In genomic region chr16:28879841-28880588, GRCh38 we compare ENCODE assay signal across 8 cellular contexts. TPM values are rescaled to one million over a fixed set of nuclear protein-coding genes. Genes with fewer than 3 reads are reported as not detected.
A peak's percentile ranks its signal among the peaks of the same experiment; 100 is the strongest.
DNase-seq lines count a peak whose midpoint lies in the region; ATAC-seq and TF ChIP-seq lines count a peak whose summit lies in the region.

No MANE protein-coding gene starts in this region.

- no TSS peak for BruUV-seq in Caco-2 (replicated peaks; lab: Mats Ljungman, UMichigan)

- H3K4me3 ChIP-seq in Caco-2 (ENCODE audit: low read depth, low read length) (peak overlapping the region; percentile 63), NT2/D1 (ENCODE audit: insufficient read length, low read depth) (peak overlapping the region; percentile 92), mucosa of descending colon (peak overlapping the region; percentile 12)

- H3K9me3 ChIP-seq in Caco-2, result no peaks in the 10 kb centered on the region
- no peaks in the 10 kb centered on the region for H3K9me3 ChIP-seq in NT2/D1 (ENCODE audit: insufficient read depth, low read length)
- H3K9me3 ChIP-seq in mucosa of descending colon, result no peaks in the 10 kb centered on the region

- POLR2A ChIA-PET in Caco-2 (lab: Charles Lee), result interaction anchor here (0.6 to 2.1 kb wide), 3 partner anchors 17 to 71 kb away, joined by 3 to 6 read pairs (median 3); partner anchors contain the start of genes NFATC2IP, SH2B1 and TUFM

- ATAC-seq in GM21390 (IDR thresholded peaks at IDR 0.05; ENCODE audit: unreplicated experiment) (peak; percentile 85), mucosa of descending colon (peak; percentile 95)

- no peak for TF ChIP-seq CTCF in Caco-2 (IDR thresholded peaks at IDR 0.05; ENCODE audit: insufficient read depth in 1 of 2, low read depth in 1 of 2, low read length in 1 of 2, severe bottlenecking in 1 of 2, unreplicated experiment in 1 of 2)
- no peak for TF ChIP-seq CTCF in mucosa of descending colon (IDR thresholded peaks at IDR 0.05)

- H3K4me1 ChIP-seq in Caco-2 (peaks cover 5% of the 10 kb centered on the region; the same call in 1 of the 2 replicates), NT2/D1 (ENCODE audit: insufficient read depth, insufficient read length) (peaks cover 49% of the 10 kb centered on the region), mucosa of descending colon (ENCODE audit: low read depth) (peaks cover 12% of the 10 kb centered on the region)

- H3K36me3 ChIP-seq in Caco-2 (ENCODE audit: control insufficient read depth, insufficient read depth, low read length) (peaks cover 1% of the 10 kb centered on the region; the same call in 1 of the 2 replicates), NT2/D1 (ENCODE audit: insufficient read depth, insufficient read length, low read length) (peaks cover 15% of the 10 kb centered on the region), mucosa of descending colon (ENCODE audit: low read depth) (no peaks in the 10 kb centered on the region)

- no peaks in the 10 kb centered on the region for H3K27me3 Mint-ChIP-seq in Caco-2 (ENCODE audit: insufficient read depth, unreplicated experiment)

- peaks cover 26% of the 10 kb centered on the region for H3K36me3 Mint-ChIP-seq in Caco-2 (ENCODE audit: insufficient read depth, unreplicated experiment)

- peak; percentile 86 to 90 for DNase-seq in Caco-2
- DNase-seq in HuH-7 (ENCODE audit: low spot score), result peak; percentile 98
- DNase-seq in NT2/D1 (ENCODE audit: low read depth, low spot score), result peak; percentile 85
- peak; percentile 89 for DNase-seq in activated CD8-positive, alpha-beta memory T cell treated with anti-CD3 and anti-CD28 coated beads, Interleukin-2, amount 50 U/mL, for 4 hours
- DNase-seq in epidermal melanocyte (ENCODE audit: insufficient read length, low spot score), result peak; percentile 97
- peak; percentile 90 to 92 (median 91) for DNase-seq in mucosa of descending colon
- DNase-seq in stimulated activated CD8-positive, alpha-beta memory T cell treated with anti-CD3 and anti-CD28 coated beads, Interleukin-15, amount 100 ng/mL, for 48 hours (ENCODE audit: low read depth in 2 of 2), result peak; percentile 88 to 89

- H3K4me3 Mint-ChIP-seq in Caco-2 (ENCODE audit: unreplicated experiment), result peak overlapping the region; percentile 89

- no peaks in the 10 kb centered on the region for H3K9me3 Mint-ChIP-seq in Caco-2 (ENCODE audit: unreplicated experiment)

- H3K27me3 ChIP-seq in Caco-2 (replicated peaks; ENCODE audit: control insufficient read depth, insufficient read depth, low read length) (no peaks in the 10 kb centered on the region), NT2/D1 (ENCODE audit: insufficient read depth, insufficient read length) (peaks cover 9% of the 10 kb centered on the region)

- H3K9ac ChIP-seq in NT2/D1 (ENCODE audit: insufficient read length, low read depth), result peak overlapping the region; percentile 94

- CTCF ChIA-PET in Caco-2 (lab: Charles Lee), result interaction anchor here (1.4 to 2.0 kb wide), 2 partner anchors 17 to 65 kb away, joined by 3 to 6 read pairs; no protein-coding TSS in a partner anchor

- intact Hi-C loops in Caco-2 (cut with micrococcal nuclease; ENCODE audit: unreplicated experiment), result loop anchor here (1.0 to 2.0 kb wide), 3 partner anchors 17 to 65 kb away; partner anchors contain the start of genes SH2B1 and TUFM
- intact Hi-C loops in mucosa of descending colon (cut with DNase I, micrococcal nuclease), result no loop called here

- H3K4me1 Mint-ChIP-seq in Caco-2 (ENCODE audit: low read depth, unreplicated experiment), result no peaks in the 10 kb centered on the region

- H3K27ac Mint-ChIP-seq in Caco-2 (ENCODE audit: unreplicated experiment), result peak overlapping the region; percentile 80

RNA-seq across cellular contexts. Expression of gene ATP2A1, which starts 1.7 kb away (rescaled TPM):
- total RNA-seq in Caco-2 (2022) (2.3 and 2.6 TPM in 2 replicates), mucosa of descending colon (1 to 10 TPM in 2 of 3 donors, under 1 TPM in 1; 0.96 to 1.7 (median 1.6) TPM)

RNA-seq across cellular contexts. Expression of gene SH2B1, which starts 16.4 kb away (rescaled TPM):
- total RNA-seq in Caco-2 (2022), result 37.0 and 46.4 TPM in 2 replicates
- total RNA-seq in mucosa of descending colon, result 100 to 1,000 TPM in 1 of 3 donors, 10 to 100 TPM in 2; 83.5 to 107 (median 89.7) TPM

RNA-seq across cellular contexts. Expression of gene TUFM, which starts 33.9 kb away (rescaled TPM):
- total RNA-seq in Caco-2 (2022), result 207 and 234 TPM in 2 replicates
- 100 to 1,000 TPM; 182 to 248 (median 220) TPM for total RNA-seq in mucosa of descending colon

RNA-seq across cellular contexts. Expression of gene RABEP2, which starts 45.0 kb away (rescaled TPM):
- total RNA-seq in Caco-2 (2022) (22.9 and 24.2 TPM in 2 replicates), mucosa of descending colon (10 to 100 TPM; 35.1 to 43.2 (median 35.7) TPM)

RNA-seq across cellular contexts. Expression of gene CD19, which starts 51.8 kb away (rescaled TPM):
- not detected in 2 replicates for total RNA-seq in Caco-2 (2022)
- under 1 TPM; 0.29 to 0.65 (median 0.38) TPM for total RNA-seq in mucosa of descending colon

Comparison
In these comparisons a context has a peak if more than half of its experiments do, and no peak if none do; other contexts are left out.
1. Peak in every context shown above with its lines: DNase-seq, ATAC-seq and H3K4me3 ChIP-seq.
2. H3K4me3 ChIP-seq: peak in every context shown above with its lines; median percentile 92 in NT2/D1; 63 in Caco-2; 12 in mucosa of descending colon.